ENCODE assay signal across 16 cellular contexts in genomic region chr4:137408527-137409177, GRCh38.
A peak's percentile ranks its signal among the peaks of the same experiment; 100 is the strongest.
DNase-seq lines count a peak whose midpoint lies in the region; ATAC-seq lines count a peak whose summit lies in the region.
"Had no signal": no experiment of that assay in that cellular context is flagged by ENCODE, and none has a peak within 500 bp of the region (broad histone marks: within the 10 kb centered on the region; RNA-seq: fewer than 3 reads in every experiment).

No MANE protein-coding gene starts in this region.

- in situ Hi-C loops in KBM-7 (cut with MboI; ENCODE audit: low pct_unique_long_range_greater_than_20kb, low sequenced_read_pairs), result no loop called here

- H3K27ac Mint-ChIP-seq in stimulated activated memory B cell treated with anti-CD40 and anti-IgM and Interleukin-4, amounts not matched to agents 10 μg/mL and 1 μg/mL and 100 μg/mL, for 72 hours, result no peak overlapping the region
- H3K27ac Mint-ChIP-seq: CD4-positive, alpha-beta T cell had no signal

- peak; percentile 36 for ATAC-seq in stimulated activated memory B cell treated with anti-CD40 and anti-IgM and Interleukin-4, amounts not matched to agents 10 μg/mL and 1 μg/mL and 100 μg/mL, for 72 hours

- H3K9me3 Mint-ChIP-seq in stimulated activated memory B cell treated with anti-CD40 and anti-IgM and Interleukin-4, amounts not matched to agents 10 μg/mL and 1 μg/mL and 100 μg/mL, for 72 hours, result no peaks in the 10 kb centered on the region
- H3K9me3 Mint-ChIP-seq: CD4-positive, alpha-beta T cell had no signal

- DNase-seq in DMS53 (lab: John Stamatoyannopoulos, UW) (peak; percentile 34), DMS53 treated with DMSO at 0.1 percent for 48 hours (lab: John Stamatoyannopoulos, UW; ENCODE audit: unreplicated experiment) (no peak), NCI-H748 (lab: John Stamatoyannopoulos, UW; ENCODE audit: unreplicated experiment) (peak; percentile 67), iPS DF 19.7 (ENCODE audit: low read depth, low spot score) (peak; percentile 7), KBM-7 (no peak), iPS-NIHi11 (ENCODE audit: low spot score) (no peak), germinal center (ENCODE audit: low spot score) (no peak)
- DNase-seq: BE2C; Calu3; CD4-positive, alpha-beta T cell; DMS79; HCEC 1CT; NCI-H1436; NCI-H2081 treated with DMSO at 0.1 percent for 48 hours; NCI-H446 had no signal

- no peaks in the 10 kb centered on the region for H3K4me1 Mint-ChIP-seq in stimulated activated memory B cell treated with anti-CD40 and anti-IgM and Interleukin-4, amounts not matched to agents 10 μg/mL and 1 μg/mL and 100 μg/mL, for 72 hours

- H3K27me3 Mint-ChIP-seq in stimulated activated memory B cell treated with anti-CD40 and anti-IgM and Interleukin-4, amounts not matched to agents 10 μg/mL and 1 μg/mL and 100 μg/mL, for 72 hours, result no peaks in the 10 kb centered on the region
- H3K27me3 Mint-ChIP-seq: CD4-positive, alpha-beta T cell had no signal

- H3K36me3 Mint-ChIP-seq in stimulated activated memory B cell treated with anti-CD40 and anti-IgM and Interleukin-4, amounts not matched to agents 10 μg/mL and 1 μg/mL and 100 μg/mL, for 72 hours, result no peaks in the 10 kb centered on the region

- H3K4me3 Mint-ChIP-seq in stimulated activated memory B cell treated with anti-CD40 and anti-IgM and Interleukin-4, amounts not matched to agents 10 μg/mL and 1 μg/mL and 100 μg/mL, for 72 hours, result no peak overlapping the region
- H3K4me3 Mint-ChIP-seq: CD4-positive, alpha-beta T cell had no signal

Comparison
In these comparisons a context has a peak if more than half of its experiments do, and no peak if none do; other contexts are left out.
1. DNase-seq: peak in DMS53 (single experiment), NCI-H748 (single experiment) and iPS DF 19.7 (single experiment); none in DMS53 treated with DMSO at 0.1 percent for 48 hours (single experiment), KBM-7 (single experiment), iPS-NIHi11 (single experiment) and germinal center (single experiment).